Comparison of ENCODE assay signal across 16 cellular contexts in genomic region chr13:110262082-110262436, GRCh38. TPM values are rescaled to one million over a fixed set of nuclear protein-coding genes. Genes with fewer than 3 reads are reported as not detected.
DNase-seq lines count a peak whose midpoint lies in the region; ATAC-seq, FAIRE-seq and TF ChIP-seq lines count a peak whose summit lies in the region.
"Had no signal": no experiment of that assay in that cellular context is flagged by ENCODE, and none has a peak within 500 bp of the region (broad histone marks: within the 10 kb centered on the region; RNA-seq: fewer than 3 reads in every experiment).

No MANE protein-coding gene starts in this region.

- H3K36me3 Mint-ChIP-seq in endothelial cell (ENCODE audit: low read depth, unreplicated experiment) (peaks cover 46% of the 10 kb centered on the region), nephron (ENCODE audit: low read depth) (peaks cover 9% of the 10 kb centered on the region)

- DNase-seq in endothelial cell (ENCODE audit: low spot score) = no peak
- DNase-seq in substantia nigra (lab: John Stamatoyannopoulos, UW) = no peak
- no peak for DNase-seq in small intestine
- DNase-seq: activated CD4-positive, alpha-beta T cell treated with anti-CD3 and anti-CD28 coated beads, Interleukin-2, amount 50 U/mL, for 48 hours; activated naive CD4-positive, alpha-beta T cell treated with anti-CD3 and anti-CD28 coated beads for 36 hours; activated T-cell treated with anti-CD3 and anti-CD28 coated beads, Interleukin-2, amount 50 U/mL, for 1 hour; hypothalamus; NCI-H146; NCI-H82 had no signal

- H3K4me2 ChIP-seq in OCI-LY3 (ENCODE audit: low read length) = peak overlapping the region; percentile 54

- H3K9me3 ChIP-seq in OCI-LY3 (ENCODE audit: insufficient read depth, low read length) (no peaks in the 10 kb centered on the region), subcutaneous abdominal adipose tissue (ENCODE audit: control insufficient read depth in 5 of 5, low read length in 5 of 5) (no peaks in the 10 kb centered on the region), small intestine (ENCODE audit: control insufficient read depth, low read depth) (no peaks in the 10 kb centered on the region)

- H3K27me3 Mint-ChIP-seq in endothelial cell (ENCODE audit: unreplicated experiment) (peaks cover 3% of the 10 kb centered on the region), nephron (ENCODE audit: low read depth) (no peaks in the 10 kb centered on the region)

- peak overlapping the region; percentile 66 for H3K4me3 Mint-ChIP-seq in endothelial cell (ENCODE audit: unreplicated experiment)
- H3K4me3 Mint-ChIP-seq in nephron = peak overlapping the region in 1 of 3 experiments; percentile 49
- H3K4me3 Mint-ChIP-seq: activated naive CD4-positive, alpha-beta T cell treated with anti-CD3 and anti-CD28 coated beads for 36 hours had no signal

- H2AFZ ChIP-seq in OCI-LY3 (ENCODE audit: low read depth, low read length) = no peak overlapping the region

- H3K4me1 ChIP-seq in OCI-LY3 (ENCODE audit: low read length) (peaks cover 12% of the 10 kb centered on the region), subcutaneous abdominal adipose tissue (ENCODE audit: control insufficient read depth in 5 of 5, insufficient read depth in 5 of 5, low read length in 5 of 5) (peaks cover 13 to 84% (median 75%) of the 10 kb centered on the region in 5 donors), small intestine (ENCODE audit: control insufficient read depth in 2 of 2, insufficient read depth in 1 of 2, low read depth in 1 of 2, low read length in 1 of 2) (peaks cover 3 to 7% of the 10 kb centered on the region in 2 donors)

- H3K36me3 ChIP-seq in OCI-LY3 (replicated peaks; ENCODE audit: low read depth, low read length) (no peaks in the 10 kb centered on the region), subcutaneous abdominal adipose tissue (ENCODE audit: control insufficient read depth in 5 of 5, insufficient read depth in 5 of 5, low read length in 5 of 5) (peaks cover 0 to 10% (median 8%) of the 10 kb centered on the region in 5 donors), small intestine (ENCODE audit: control insufficient read depth in 2 of 2, insufficient read depth in 2 of 2, low read length in 2 of 2) (no peaks in the 10 kb centered on the region)

- H3K4me1 Mint-ChIP-seq in endothelial cell (ENCODE audit: unreplicated experiment) = peaks cover 75% of the 10 kb centered on the region
- H3K4me1 Mint-ChIP-seq in nephron = peaks cover 48% of the 10 kb centered on the region

- no peaks in the 10 kb centered on the region for H3K79me2 ChIP-seq in OCI-LY3 (ENCODE audit: low read length)

- H3K27ac ChIP-seq in OCI-LY3 (ENCODE audit: low read length) = no peak overlapping the region
- H3K27ac ChIP-seq in subcutaneous abdominal adipose tissue (ENCODE audit: low read depth, low read length) = peak overlapping the region; percentile 78
- H3K27ac ChIP-seq in substantia nigra (ENCODE audit: low read depth, low read length, poor library complexity, severe bottlenecking) = no peak overlapping the region
- peak overlapping the region in 1 of 2 donors; percentile 22 for H3K27ac ChIP-seq in small intestine (ENCODE audit: low read depth in 1 of 2, low read length in 1 of 2)

- TF ChIP-seq CTCF in OCI-LY3 (IDR thresholded peaks at IDR 0.05; ENCODE audit: low read depth, low read length) = no peak
- TF ChIP-seq CTCF in endothelial cell (IDR thresholded peaks at IDR 0.05; ENCODE audit: unreplicated experiment) = no peak
- TF ChIP-seq CTCF in nephron (IDR thresholded peaks at IDR 0.05; ENCODE audit: unreplicated experiment in 3 of 3) = no peak

- 72 to 86% (median 73%) methylated on average over 11 of the region's 11 CpGs for WGBS in small intestine, 3 donors

- peaks cover 9% of the 10 kb centered on the region; the same call in 1 of the 2 replicates for H3K27me3 ChIP-seq in OCI-LY3 (ENCODE audit: low read depth, low read length)
- no peaks in the 10 kb centered on the region for H3K27me3 ChIP-seq in subcutaneous abdominal adipose tissue (ENCODE audit: control insufficient read depth in 5 of 5, insufficient read depth in 4 of 5, low read length in 5 of 5)
- H3K27me3 ChIP-seq in small intestine (ENCODE audit: control insufficient read depth in 2 of 2, insufficient read depth in 2 of 2, low read length in 2 of 2) = no peaks in the 10 kb centered on the region

- no peaks in the 10 kb centered on the region for H3K9me3 Mint-ChIP-seq in endothelial cell (ENCODE audit: unreplicated experiment)
- peaks cover 3% of the 10 kb centered on the region for H3K9me3 Mint-ChIP-seq in nephron
- H3K9me3 Mint-ChIP-seq: activated naive CD4-positive, alpha-beta T cell treated with anti-CD3 and anti-CD28 coated beads for 36 hours had no signal

- H3K27ac Mint-ChIP-seq in endothelial cell (ENCODE audit: unreplicated experiment) (peak overlapping the region; percentile 90), nephron (peak overlapping the region; percentile 78 to 91 (median 87))
- H3K27ac Mint-ChIP-seq: activated naive CD4-positive, alpha-beta T cell treated with anti-CD3 and anti-CD28 coated beads for 36 hours had no signal

- ATAC-seq in GM21423 (IDR thresholded peaks at IDR 0.05; ENCODE audit: unreplicated experiment) = no peak
- ATAC-seq in GM21526 (IDR thresholded peaks at IDR 0.05; ENCODE audit: low FRiP score, unreplicated experiment) = no peak
- ATAC-seq: esophagus mucosa had no signal

- H3K4me3 ChIP-seq in OCI-LY3 (ENCODE audit: low read length) (no peak overlapping the region; the same call in 1 of the 2 replicates), subcutaneous abdominal adipose tissue (ENCODE audit: low read depth in 1 of 5, low read length in 5 of 5) (no peak overlapping the region), small intestine (ENCODE audit: low read depth in 1 of 2, low read length in 2 of 2) (no peak overlapping the region)

- no peak for FAIRE-seq in small intestine (lab: Jason Lieb, UNC)
- FAIRE-seq: urothelium cell line had no signal

- no peaks in the 10 kb centered on the region for H4K20me1 ChIP-seq in OCI-LY3 (ENCODE audit: insufficient read depth, low read length)

- no peak overlapping the region for H3K9ac ChIP-seq in OCI-LY3 (ENCODE audit: low read length)
- H3K9ac ChIP-seq in subcutaneous abdominal adipose tissue (ENCODE audit: low read length in 5 of 5) = no peak overlapping the region

RNA-seq across cellular contexts. Expression of gene COL4A1, which starts 44.9 kb away (rescaled TPM):
- total RNA-seq in endothelial cell (ENCODE audit: unreplicated experiment) = 2,720 TPM
- polyA plus RNA-seq in small intestine = 10 to 100 TPM in 1 of 3 donors, 1 to 10 TPM in 2; 3.1 to 58.5 (median 5.9) TPM

RNA-seq across cellular contexts. Expression of gene COL4A2, which starts 45.0 kb away (rescaled TPM):
- 1,556 TPM for total RNA-seq in endothelial cell (ENCODE audit: unreplicated experiment)
- 10 to 100 TPM; 42.3 to 76.7 (median 52.4) TPM for polyA plus RNA-seq in small intestine
- total RNA-seq: activated naive CD4-positive, alpha-beta T cell treated with anti-CD3 and anti-CD28 coated beads for 36 hours had no signal
